In the genomic region with DNA sequence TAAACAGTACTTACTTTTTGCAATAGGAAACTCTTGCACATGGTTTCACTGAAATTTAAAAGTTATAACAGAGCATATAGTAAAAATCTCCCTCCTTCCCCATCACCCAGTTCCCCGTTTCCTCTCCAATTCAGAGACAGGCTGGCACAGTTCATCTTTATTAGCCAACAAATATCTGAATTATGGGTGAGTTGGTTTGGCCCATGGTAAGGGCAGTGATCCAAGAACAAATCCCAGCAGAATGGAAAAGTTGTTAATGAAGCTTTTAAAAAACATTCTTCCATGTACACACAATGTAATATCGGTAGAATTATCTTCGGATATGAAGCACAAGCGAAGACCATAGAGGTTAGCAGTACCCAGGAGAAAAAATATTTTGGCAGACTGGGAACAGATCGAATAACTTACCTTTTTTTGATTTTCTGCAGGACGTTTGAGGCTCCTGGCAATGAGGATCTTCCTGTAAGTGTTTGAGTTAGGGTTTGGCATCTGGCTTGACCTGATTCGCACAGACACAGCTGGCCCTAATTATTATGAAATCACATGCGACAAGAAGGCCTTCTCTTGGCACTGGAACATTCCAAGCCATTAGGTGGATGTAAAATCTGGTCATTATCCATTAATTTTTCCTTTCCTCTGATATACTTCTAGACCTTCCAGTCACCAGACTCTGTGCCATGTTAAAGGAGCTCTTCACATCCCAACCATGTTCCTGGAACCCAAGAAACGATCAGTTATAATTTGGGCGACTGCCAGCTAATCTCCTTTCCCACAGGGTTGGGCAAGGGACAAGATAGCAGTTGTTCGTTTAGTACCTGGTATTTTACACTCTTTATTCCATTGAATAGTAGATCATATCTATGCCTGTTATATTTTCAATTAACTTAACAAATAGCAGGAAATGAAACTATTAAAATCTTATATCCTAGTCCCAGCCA, we compare ENCODE assay signal across 15 cellular contexts.
DNase-seq lines count a peak whose midpoint lies in the region; ATAC-seq, FAIRE-seq and TF ChIP-seq lines count a peak whose summit lies in the region.
"Had no signal": no experiment of that assay in that cellular context is flagged by ENCODE, and none has a peak within 500 bp of the region (broad histone marks: within the 10 kb centered on the region; RNA-seq: fewer than 3 reads in every experiment).

No MANE protein-coding gene starts in this region.

- H3K9ac ChIP-seq in adipocyte (ENCODE audit: low read length) (peak overlapping the region; percentile 82), keratinocyte (ENCODE audit: control insufficient read depth, extremely low read depth, insufficient read depth, low read length) (no peak overlapping the region)
- H3K9ac ChIP-seq: neural progenitor cell had no signal

- ATAC-seq in HG02623 (IDR thresholded peaks at IDR 0.05; ENCODE audit: unreplicated experiment) (no peak), Right ventricle myocardium superior (ENCODE audit: poor library complexity) (no peak)

- FAIRE-seq in keratinocyte (lab: Jason Lieb, UNC): peak; percentile 60
- FAIRE-seq: D721Med had no signal

- TF ChIP-seq CTCF in keratinocyte (optimal IDR thresholded peaks at IDR 0.05 in 1 of 3, IDR thresholded peaks at IDR 0.05 in 1 of 3, conservative IDR thresholded peaks at IDR 0.05 in 1 of 3; ENCODE audit: extremely low read depth in 1 of 3, insufficient read depth in 2 of 3, low read length in 3 of 3): no peak

- H3K27me3 ChIP-seq in adipocyte (replicated peaks; ENCODE audit: control insufficient read depth, insufficient read depth, low read length): no peaks in the 10 kb centered on the region
- H3K27me3 ChIP-seq in keratinocyte (ENCODE audit: control insufficient read depth, extremely low read depth, insufficient read depth, low read length): no peaks in the 10 kb centered on the region
- H3K27me3 ChIP-seq: neural progenitor cell had no signal

- H3K79me2 ChIP-seq in keratinocyte (ENCODE audit: control insufficient read depth, insufficient read depth, low read length): no peaks in the 10 kb centered on the region

- H3K36me3 ChIP-seq in adipocyte (ENCODE audit: control insufficient read depth, insufficient read depth, low read length, severe bottlenecking) (no peaks in the 10 kb centered on the region), keratinocyte (ENCODE audit: control insufficient read depth in 2 of 2, extremely low read depth in 1 of 2, insufficient read depth in 2 of 2, low read length in 2 of 2) (no peaks in the 10 kb centered on the region)
- H3K36me3 ChIP-seq: neural progenitor cell had no signal

- H3K9me1 ChIP-seq in keratinocyte (ENCODE audit: control insufficient read depth, extremely low read depth, insufficient read depth, low read length): no peaks in the 10 kb centered on the region

- dilution Hi-C loops in keratinocyte (cut with MboI; ENCODE audit: extremely low pct_ligation_motif_present, low sequenced_read_pairs): no loop called here

- H3K9me3 ChIP-seq in adipocyte (ENCODE audit: control insufficient read depth, low read length): no peaks in the 10 kb centered on the region
- no peaks in the 10 kb centered on the region for H3K9me3 ChIP-seq in keratinocyte (ENCODE audit: control insufficient read depth, low read depth, low read length)

- DNase-seq in NCI-H2196 (lab: John Stamatoyannopoulos, UW; ENCODE audit: unreplicated experiment) (peak; percentile 25), NCI-H2196 treated with DMSO at 0.1 percent for 48 hours (lab: John Stamatoyannopoulos, UW; ENCODE audit: unreplicated experiment) (no peak), adipocyte (ENCODE audit: low read depth) (no peak), keratinocyte (ENCODE audit: low read depth, low spot score) (no peak), NCI-H82 treated with DMSO at 0.1 percent for 48 hours (lab: John Stamatoyannopoulos, UW; ENCODE audit: unreplicated experiment) (no peak), NCI-H748 (lab: John Stamatoyannopoulos, UW; ENCODE audit: unreplicated experiment) (no peak), Right ventricle myocardium superior (no peak)
- DNase-seq: activated CD8-positive, alpha-beta memory T cell treated with anti-CD3 and anti-CD28 coated beads for 24 hours; activated naive CD4-positive, alpha-beta T cell; central memory CD4-positive, alpha-beta T cell; NCI-H146 had no signal

- peak overlapping the region; percentile 28 for H2AFZ ChIP-seq in keratinocyte (ENCODE audit: control insufficient read depth, low read length)
- H2AFZ ChIP-seq: neural progenitor cell had no signal

- H3K4me1 ChIP-seq in adipocyte (ENCODE audit: control insufficient read depth, insufficient read depth, low read length): peaks cover 66% of the 10 kb centered on the region
- peaks cover 49% of the 10 kb centered on the region for H3K4me1 ChIP-seq in keratinocyte (ENCODE audit: control insufficient read depth, extremely low read depth, insufficient read depth, low read length)
- H3K4me1 ChIP-seq: neural progenitor cell had no signal

- intact Hi-C loops in Right ventricle myocardium superior (cut with DNase I): no loop called here

- peak overlapping the region; percentile 56 for H3K27ac ChIP-seq in keratinocyte (ENCODE audit: control insufficient read depth, insufficient read depth, low read length)
- H3K27ac ChIP-seq: neural progenitor cell had no signal

- H3K4me3 ChIP-seq in adipocyte (ENCODE audit: low read length) (peak overlapping the region; percentile 53), keratinocyte (ENCODE audit: control insufficient read depth in 2 of 3, extremely low read depth in 1 of 3, insufficient read depth in 2 of 3, low read depth in 1 of 3, low read length in 3 of 3) (no peak overlapping the region)
- H3K4me3 ChIP-seq: neural progenitor cell, skin epidermis had no signal

- peak overlapping the region; percentile 4 for H3K4me2 ChIP-seq in keratinocyte (ENCODE audit: control insufficient read depth, extremely low read depth, insufficient read depth, low read depth, low read length)
- H3K4me2 ChIP-seq: neural progenitor cell had no signal

- H4K20me1 ChIP-seq in keratinocyte (ENCODE audit: control insufficient read depth, extremely low read depth, insufficient read depth, low read length): no peaks in the 10 kb centered on the region
